Comparison of ENCODE assay signal across 9 cellular contexts in the genomic region with DNA sequence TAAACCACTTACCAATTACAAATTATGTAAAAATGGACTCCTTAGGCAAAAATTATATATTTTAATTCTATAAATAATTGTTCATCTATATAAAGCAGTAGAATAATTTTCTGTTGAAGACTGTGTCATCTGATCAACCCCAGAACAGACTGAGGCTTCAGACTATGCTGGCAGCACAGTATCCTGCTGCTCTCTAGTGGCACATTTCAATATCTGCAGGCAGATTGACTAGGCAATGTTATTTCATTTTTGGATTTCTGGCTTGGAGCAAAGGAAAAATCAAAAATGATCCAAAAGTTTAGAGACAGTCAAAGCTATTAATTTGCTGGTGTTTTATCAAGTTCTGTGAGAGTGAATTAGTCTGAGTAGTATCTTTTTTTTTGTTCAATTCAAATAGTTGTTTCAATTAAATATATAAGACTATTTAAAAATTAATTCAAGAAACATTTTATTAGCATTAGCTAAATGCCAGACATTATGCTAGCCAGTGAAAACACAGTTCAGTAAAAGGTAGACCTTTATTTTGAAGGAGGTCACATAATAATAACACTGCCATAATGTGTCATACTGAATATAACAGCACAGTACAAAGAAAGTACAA.
DNase-seq lines count a peak whose midpoint lies in the region; TF ChIP-seq lines count a peak whose summit lies in the region.
"Had no signal": no experiment of that assay in that cellular context is flagged by ENCODE, and none has a peak within 500 bp of the region (broad histone marks: within the 10 kb centered on the region; RNA-seq: fewer than 3 reads in every experiment).

No MANE protein-coding gene starts in this region.

- TF ChIP-seq CTCF in GM10248 (IDR thresholded peaks at IDR 0.05; ENCODE audit: control extremely low read depth, extremely low read depth, low read depth, missing control alignments) (peak; percentile 73), HEK293 (tag by site-specific recombination; IDR thresholded peaks at IDR 0.05) (no peak), retinal pigment epithelial cell (conservative IDR thresholded peaks at IDR 0.05; ENCODE audit: low read depth, low read length) (peak; percentile 89)

- no peak overlapping the region for H3K4me3 ChIP-seq in HEK293 (ENCODE audit: low read depth, low read length)
- H3K4me3 ChIP-seq in retinal pigment epithelial cell (ENCODE audit: low read length): no peak overlapping the region

- H3K9me3 ChIP-seq in HEK293 (ENCODE audit: control insufficient read depth, insufficient read depth, low read depth, low read length): no peaks in the 10 kb centered on the region

- CTCF ChIA-PET in GM10248 (lab: Yijun Ruan, JAX) (interaction anchor here (0.7 to 6.3 kb wide), 14 partner anchors 8 to 563 kb away, joined by 3 to 45 read pairs (median 4); no protein-coding TSS in a partner anchor), HEK293 (lab: Yijun Ruan, JAX) (interaction anchor here (0.6 to 3.1 kb wide), 32 partner anchors 12 to 678 kb away, joined by 3 to 28 read pairs (median 4); no protein-coding TSS in a partner anchor)

- H3K9me3 Mint-ChIP-seq in T-helper 2 cell treated with Interferon-gamma antibody and Interleukin-4, amounts not matched to agents 5 μg/mL and 100 μg/mL, for 36 hours: no peaks in the 10 kb centered on the region

- no peaks in the 10 kb centered on the region for H3K36me3 ChIP-seq in HEK293 (ENCODE audit: control insufficient read depth in 2 of 2, insufficient read depth in 1 of 2, low read length in 2 of 2)

- H3K27ac Mint-ChIP-seq in T-helper 2 cell treated with Interferon-gamma antibody and Interleukin-4, amounts not matched to agents 5 μg/mL and 100 μg/mL, for 36 hours: no peak overlapping the region
- H3K27ac Mint-ChIP-seq: memory B cell had no signal

- no peaks in the 10 kb centered on the region for H3K36me3 Mint-ChIP-seq in T-helper 2 cell treated with Interferon-gamma antibody and Interleukin-4, amounts not matched to agents 5 μg/mL and 100 μg/mL, for 36 hours (ENCODE audit: low read depth)
- H3K36me3 Mint-ChIP-seq: memory B cell had no signal

- H3K27ac ChIP-seq in HEK293 (ENCODE audit: extremely low read depth, low read depth, low read length): no peak overlapping the region

- H3K27me3 Mint-ChIP-seq in T-helper 2 cell treated with Interferon-gamma antibody and Interleukin-4, amounts not matched to agents 5 μg/mL and 100 μg/mL, for 36 hours (ENCODE audit: low read depth): peaks cover 2% of the 10 kb centered on the region
- H3K27me3 Mint-ChIP-seq: memory B cell had no signal

- H3K4me1 ChIP-seq in HEK293 (ENCODE audit: control insufficient read depth, insufficient read depth, low read length): no peaks in the 10 kb centered on the region

- no peak overlapping the region for H3K4me3 Mint-ChIP-seq in T-helper 2 cell treated with Interferon-gamma antibody and Interleukin-4, amounts not matched to agents 5 μg/mL and 100 μg/mL, for 36 hours
- H3K4me3 Mint-ChIP-seq: memory B cell had no signal

- DNase-seq in AG08395 (ENCODE audit: low spot score) (peak; percentile 43), GM10248 (ENCODE audit: extremely low spot score) (peak; percentile 19), NCI-H1048 (lab: John Stamatoyannopoulos, UW) (peak; percentile 7), foreskin melanocyte (peak; percentile 15), retinal pigment epithelial cell (ENCODE audit: low read depth) (no peak)
- DNase-seq in activated CD4-positive, alpha-beta T cell treated with anti-CD3 and anti-CD28 coated beads for 48 hours: peak; percentile 13
- DNase-seq in T-helper 2 cell treated with Interferon-gamma antibody and Interleukin-4, amounts not matched to agents 5 μg/mL and 100 μg/mL, for 36 hours (ENCODE audit: low spot score): no peak

- no peaks in the 10 kb centered on the region for H3K4me1 Mint-ChIP-seq in T-helper 2 cell treated with Interferon-gamma antibody and Interleukin-4, amounts not matched to agents 5 μg/mL and 100 μg/mL, for 36 hours (ENCODE audit: low read depth)
- H3K4me1 Mint-ChIP-seq: memory B cell had no signal

- POLR2A ChIA-PET in GM10248 (lab: Yijun Ruan, JAX): interaction anchor here (0.6 kb wide), 1 partner anchor 13 kb away, joined by 3 read pairs; no protein-coding TSS in a partner anchor
- POLR2A ChIA-PET in HEK293 (lab: Yijun Ruan, JAX): no interaction called here

TF ChIP-seq in HEK293, 187 proteins besides CTCF, POLR2A, EP300 and RAD21:
- peak; percentile 67 for TF ChIP-seq ZNF654 (tag by site-specific recombination; IDR thresholded peaks at IDR 0.05; ENCODE audit: low read depth)
- TF ChIP-seq ZNF426 (tag by site-specific recombination; IDR thresholded peaks at IDR 0.05): no peak

Comparison
In these comparisons a context has a peak if more than half of its experiments do, and no peak if none do; other contexts are left out.
1. DNase-seq: peak in AG08395 (single experiment), GM10248 (single experiment), NCI-H1048 (single experiment), activated CD4-positive, alpha-beta T cell treated with anti-CD3 and anti-CD28 coated beads for 48 hours (single experiment) and foreskin melanocyte (single experiment); none in retinal pigment epithelial cell (single experiment) and T-helper 2 cell treated with Interferon-gamma antibody and Interleukin-4, amounts not matched to agents 5 μg/mL and 100 μg/mL, for 36 hours (single experiment).